Comparison of ENCODE assay signal across 9 cellular contexts in genomic region chr20:37295001-37295400, GRCh38. TPM values are rescaled to one million over a fixed set of nuclear protein-coding genes. Genes with fewer than 3 reads are reported as not detected.
A peak's percentile ranks its signal among the peaks of the same experiment; 100 is the strongest.
DNase-seq lines count a peak whose midpoint lies in the region; ATAC-seq, FAIRE-seq and TF ChIP-seq lines count a peak whose summit lies in the region.
"Had no signal": no experiment of that assay in that cellular context is flagged by ENCODE, and none has a peak within 500 bp of the region (broad histone marks: within the 10 kb centered on the region; RNA-seq: fewer than 3 reads in every experiment).

No MANE protein-coding gene starts in this region.

- H3K27me3 ChIP-seq in MG63 (no peaks in the 10 kb centered on the region), pancreas (no peaks in the 10 kb centered on the region)
- H3K27me3 ChIP-seq: body of pancreas had no signal

- H3K4me3 ChIP-seq in MG63: no peak overlapping the region
- no peak overlapping the region for H3K4me3 ChIP-seq in coronary artery
- H3K4me3 ChIP-seq in pancreas: no peak overlapping the region
- H3K4me3 ChIP-seq: body of pancreas had no signal

- H3K27ac Mint-ChIP-seq in T-helper 2 cell treated with Interferon-gamma antibody and Interleukin-4, amounts not matched to agents 5 μg/mL and 100 μg/mL, for 36 hours: no peak overlapping the region

- no peak overlapping the region for H3K4me3 Mint-ChIP-seq in T-helper 2 cell treated with Interferon-gamma antibody and Interleukin-4, amounts not matched to agents 5 μg/mL and 100 μg/mL, for 36 hours

- H3K27ac ChIP-seq in coronary artery (peak overlapping the region; percentile 18 to 86), pancreas (peak overlapping the region in 2 of 4 donors; percentile 9 to 52)

- peaks cover 37% of the 10 kb centered on the region for H3K4me1 Mint-ChIP-seq in T-helper 2 cell treated with Interferon-gamma antibody and Interleukin-4, amounts not matched to agents 5 μg/mL and 100 μg/mL, for 36 hours (ENCODE audit: low read depth)

- H3K9me3 ChIP-seq in MG63 (0 out of 2 replicates have a peak, but pooled peaks cover 2% of the 10 kb centered on the region), pancreas (no peaks in the 10 kb centered on the region)
- H3K9me3 ChIP-seq: body of pancreas had no signal

- H3K36me3 ChIP-seq in MG63: peaks cover 68% of the 10 kb centered on the region
- H3K36me3 ChIP-seq in pancreas: peaks cover 0 to 3% (median 0%) of the 10 kb centered on the region in 3 donors

- FAIRE-seq in pancreas (lab: Jason Lieb, UNC): no peak

- H3K4me1 ChIP-seq in pancreas: peaks cover 8 to 35% (median 10%) of the 10 kb centered on the region in 3 donors

- peaks cover 5% of the 10 kb centered on the region for H3K9me3 Mint-ChIP-seq in T-helper 2 cell treated with Interferon-gamma antibody and Interleukin-4, amounts not matched to agents 5 μg/mL and 100 μg/mL, for 36 hours

- WGBS in pancreas, 2 donors: 42 to 44% methylated on average over 3 of the region's 3 CpGs

- DNase-seq in COLO829 (ENCODE audit: low spot score) (peak; percentile 86), MG63 (peak; percentile 93), coronary artery (ENCODE audit: low spot score) (no peak), pancreas (no peak), UCSD-AML1 (lab: John Stamatoyannopoulos, UW; ENCODE audit: unreplicated experiment) (no peak)
- DNase-seq in T-helper 2 cell treated with Interferon-gamma antibody and Interleukin-4, amounts not matched to agents 5 μg/mL and 100 μg/mL, for 36 hours (ENCODE audit: low spot score): no peak

- H3K27me3 Mint-ChIP-seq in T-helper 2 cell treated with Interferon-gamma antibody and Interleukin-4, amounts not matched to agents 5 μg/mL and 100 μg/mL, for 36 hours (ENCODE audit: low read depth): no peaks in the 10 kb centered on the region

- ATAC-seq in pancreas: peak in 3 of 4 donors; percentile 15 to 68 (median 53)
- ATAC-seq in HG02623 (IDR thresholded peaks at IDR 0.05; ENCODE audit: unreplicated experiment): no peak
- ATAC-seq in HG02840 (IDR thresholded peaks at IDR 0.05; ENCODE audit: low FRiP score, unreplicated experiment): no peak
- ATAC-seq: body of pancreas had no signal

- intact Hi-C loops in pancreas (cut with DNase I): no loop called here

- no peak for TF ChIP-seq CTCF in coronary artery (IDR thresholded peaks at IDR 0.05)
- TF ChIP-seq CTCF in pancreas (IDR thresholded peaks at IDR 0.05): no peak

- peaks cover 38% of the 10 kb centered on the region for H3K36me3 Mint-ChIP-seq in T-helper 2 cell treated with Interferon-gamma antibody and Interleukin-4, amounts not matched to agents 5 μg/mL and 100 μg/mL, for 36 hours (ENCODE audit: low read depth)

RNA-seq across cellular contexts. Expression of gene MANBAL, which starts 5.5 kb away (rescaled TPM):
- total RNA-seq in MG63 (2014; rRNA removed; shearing (Covaris generic); ENCODE audit: low replicate concordance): 72.7 and 107 TPM in 2 replicates
- 10 to 100 TPM in 5 of 6 donors, 1 to 10 TPM in 1; 9.0 to 17.8 (median 15.7) TPM for total RNA-seq in pancreas
- polyA plus RNA-seq in pancreas: 10 to 100 TPM; 28.5 to 42.1 TPM

RNA-seq across cellular contexts. Expression of gene GHRH, which starts 33.4 kb away (rescaled TPM):
- not detected in 2 replicates for total RNA-seq in MG63 (2014; rRNA removed; shearing (Covaris generic); ENCODE audit: low replicate concordance)
- total RNA-seq in pancreas: not detected
- polyA plus RNA-seq in pancreas: under 1 TPM in 1 of 2 donors, not detected in 1; 0.80 TPM
- total RNA-seq: body of pancreas had no signal

RNA-seq across cellular contexts. Expression of gene SRC, which starts 50.9 kb away (rescaled TPM):
- total RNA-seq in MG63 (2014; rRNA removed; shearing (Covaris generic); ENCODE audit: low replicate concordance): 25.4 and 33.0 TPM in 2 replicates
- total RNA-seq in pancreas: 10 to 100 TPM; 21.3 to 78.4 (median 31.3) TPM
- polyA plus RNA-seq in pancreas: 10 to 100 TPM; 64.6 to 75.2 TPM

Comparison
In these comparisons a context has a peak if more than half of its experiments do, and no peak if none do; other contexts are left out.
1. DNase-seq: peak in COLO829 (single experiment) and MG63 (single experiment); none in coronary artery (single experiment), pancreas (0 of 6), UCSD-AML1 (single experiment) and T-helper 2 cell treated with Interferon-gamma antibody and Interleukin-4, amounts not matched to agents 5 μg/mL and 100 μg/mL, for 36 hours (single experiment).
2. ATAC-seq: peak in pancreas (3 of 4); none in HG02623 (single experiment) and HG02840 (single experiment).